In the genomic region with DNA sequence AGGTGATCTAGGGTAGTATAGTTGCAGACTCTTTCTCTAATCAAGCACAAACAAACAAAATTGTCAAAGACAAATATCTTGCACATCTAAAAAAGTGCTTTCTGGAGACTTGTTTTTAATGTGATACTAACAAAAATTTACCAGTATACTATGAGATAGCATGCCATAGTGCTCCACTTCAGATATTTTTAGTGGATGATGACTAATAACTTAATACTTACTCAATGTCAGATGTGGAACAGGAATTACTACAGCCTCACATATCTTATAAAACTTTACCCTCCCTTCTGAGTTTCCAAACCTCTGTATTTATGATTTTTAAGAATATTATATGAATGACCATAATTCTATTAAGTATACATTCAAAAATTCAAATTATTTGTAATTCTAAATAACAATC, we compare ENCODE assay signal across 21 cellular contexts.
"Had no signal": no experiment of that assay in that cellular context is flagged by ENCODE, and none has a peak within 500 bp of the region (broad histone marks: within the 10 kb centered on the region; RNA-seq: fewer than 3 reads in every experiment).

No MANE protein-coding gene starts in this region.

- H3K27me3 ChIP-seq: colonic mucosa, right atrium auricular region, spleen, tibial nerve had no signal

- H3K4me3 ChIP-seq: colonic mucosa, lower lobe of right lung, right atrium auricular region, spleen, tibial nerve had no signal

- H3K27ac ChIP-seq: colonic mucosa, lower lobe of right lung, right atrium auricular region, spleen, tibial nerve had no signal

- H3K4me1 ChIP-seq: colonic mucosa, lower lobe of right lung, right atrium auricular region, spleen, tibial nerve had no signal

- H3K36me3 ChIP-seq: colonic mucosa, lower lobe of right lung, right atrium auricular region, spleen, tibial nerve had no signal

- H3K9me3 ChIP-seq: colonic mucosa, lower lobe of right lung, right atrium auricular region, spleen, tibial nerve had no signal

- DNase-seq: activated CD4-positive, alpha-beta T cell treated with anti-CD3 and anti-CD28 coated beads, Interleukin-2, amount 50 U/mL, for 1 hour; activated CD8-positive, alpha-beta T cell treated with anti-CD3 and anti-CD28 coated beads for 36 hours; activated gamma-delta T cell treated with Interleukin-2 at 50 U/mL for 16 hours; activated naive CD4-positive, alpha-beta T cell treated with anti-CD3 and anti-CD28 coated beads, Interleukin-2, amount 50 U/mL, for 16 hours; activated T-cell treated with anti-CD3 and anti-CD28 coated beads, Interleukin-2, amount 50 U/mL, for 4 hours; colonic mucosa; effector CD8-positive, alpha-beta T cell; head of caudate nucleus; hypothalamus; immature natural killer cell; kidney glomerular epithelial cell; lower lobe of right lung; mesenchymal stem cell; spleen; stimulated activated naive CD4-positive, alpha-beta T cell treated with Interleukin-2 at 50 U/mL for 16 hours; T-helper 2 cell had no signal

- ATAC-seq: activated CD8-positive, alpha-beta T cell treated with anti-CD3 and anti-CD28 coated beads for 36 hours; activated T-cell treated with anti-CD3 and anti-CD28 coated beads, Interleukin-2, amount 50 U/mL, for 4 hours; activated T-helper 17 cell treated with anti-CD3 and anti-CD28 coated beads, Interleukin-2, amount 50 U/mL, for 72 hours; left lobe of liver; lower lobe of right lung; natural killer cell treated with Interleukin-12 subunit alpha and Interleukin-12 subunit beta and Interleukin-15 and Interleukin-18, amount 100 ng/mL, for 72 hours had no signal
